ENCODE assay signal across 1 cellular context in genomic region chr12:31962076-31962475, GRCh38.
TF ChIP-seq lines count a peak whose summit lies in the region.

No MANE protein-coding gene starts in this region.

TF ChIP-seq in K562, 482 proteins besides CTCF, POLR2A, EP300 and RAD21 (continued from another document):
- 0 out of 2 replicates have a peak, but pooled peaks have one; percentile 33 for TF ChIP-seq ZNF384 (IDR thresholded peaks at IDR 0.05; ENCODE audit: low read depth, low read length)
TF ChIP-seq in K562: peak in this region for 1.
